Comparison of ENCODE assay signal across 1 cellular context in the genomic region with DNA sequence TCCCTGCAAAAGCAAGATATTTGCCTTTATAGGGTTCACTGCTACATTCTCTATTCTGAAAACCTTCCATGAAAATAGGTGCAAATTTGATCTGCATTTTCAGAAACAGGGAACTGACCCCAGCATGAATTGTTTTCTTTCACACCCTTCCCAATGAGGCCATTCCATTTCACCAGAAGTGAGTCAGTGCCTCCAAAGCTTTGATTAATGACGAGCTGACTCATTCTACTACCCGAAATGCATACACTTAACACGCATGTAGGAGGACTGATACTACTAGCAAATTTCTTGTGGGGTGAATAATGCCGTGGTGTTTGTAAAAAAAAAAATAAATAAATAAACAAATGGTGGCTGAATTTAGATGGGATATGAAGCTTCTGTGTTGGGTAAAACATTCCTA.
TF ChIP-seq lines count a peak whose summit lies in the region.

No MANE protein-coding gene starts in this region.

TF ChIP-seq in GM23338, 12 proteins besides CTCF, POLR2A, EP300 and RAD21 (continued from another document):
- TF ChIP-seq, protein P1, sequence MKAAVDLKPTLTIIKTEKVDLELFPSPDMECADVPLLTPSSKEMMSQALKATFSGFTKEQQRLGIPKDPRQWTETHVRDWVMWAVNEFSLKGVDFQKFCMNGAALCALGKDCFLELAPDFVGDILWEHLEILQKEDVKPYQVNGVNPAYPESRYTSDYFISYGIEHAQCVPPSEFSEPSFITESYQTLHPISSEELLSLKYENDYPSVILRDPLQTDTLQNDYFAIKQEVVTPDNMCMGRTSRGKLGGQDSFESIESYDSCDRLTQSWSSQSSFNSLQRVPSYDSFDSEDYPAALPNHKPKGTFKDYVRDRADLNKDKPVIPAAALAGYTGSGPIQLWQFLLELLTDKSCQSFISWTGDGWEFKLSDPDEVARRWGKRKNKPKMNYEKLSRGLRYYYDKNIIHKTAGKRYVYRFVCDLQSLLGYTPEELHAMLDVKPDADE (IDR thresholded peaks at IDR 0.05): no peak
- no peak for TF ChIP-seq EZH2 (IDR thresholded peaks at IDR 0.05; ENCODE audit: low read depth, unreplicated experiment)
- TF ChIP-seq ZNF114 (CRISPR knock-in tag; IDR thresholded peaks at IDR 0.05): no peak
- TF ChIP-seq STAT1 (IDR thresholded peaks at IDR 0.05; ENCODE audit: unreplicated experiment): no peak
- TF ChIP-seq CREB1 (CRISPR knock-in tag; IDR thresholded peaks at IDR 0.05; ENCODE audit: low read depth): no peak
- no peak for TF ChIP-seq ZNF462 (CRISPR knock-in tag; IDR thresholded peaks at IDR 0.05)
- TF ChIP-seq POLR2AphosphoS5 (IDR thresholded peaks at IDR 0.05; ENCODE audit: low read depth): no peak
- no peak for TF ChIP-seq EZH2phosphoT487 (IDR thresholded peaks at IDR 0.05; ENCODE audit: unreplicated experiment)
- no peak for TF ChIP-seq NANOG (IDR thresholded peaks at IDR 0.05; ENCODE audit: borderline replicate concordance)
- TF ChIP-seq JUNB (IDR thresholded peaks at IDR 0.05; ENCODE audit: unreplicated experiment): no peak
